Comparison of ENCODE assay signal across 18 cellular contexts in genomic region chr16:55250641-55251550, GRCh38.
"Had no signal": no experiment of that assay in that cellular context is flagged by ENCODE, and none has a peak within 500 bp of the region (broad histone marks: within the 10 kb centered on the region; RNA-seq: fewer than 3 reads in every experiment).

No MANE protein-coding gene starts in this region.

- ATAC-seq: activated CD8-positive, alpha-beta T cell treated with anti-CD3 and anti-CD28 coated beads for 36 hours; activated naive CD8-positive, alpha-beta T cell treated with anti-CD3 and anti-CD28 coated beads, Interleukin-2, amount 50 U/mL, for 24 hours; heart right ventricle; left lobe of liver; lower lobe of right lung; right lobe of liver had no signal

- H3K9me3 ChIP-seq: lower lobe of right lung, right lobe of liver, thyroid gland had no signal

- H3K27me3 ChIP-seq: cardiac muscle cell, right lobe of liver, thyroid gland had no signal

- DNase-seq: activated CD4-positive, alpha-beta T cell treated with anti-CD3 and anti-CD28 coated beads, Interleukin-2, amount 10 ng/mL, durations not matched to agents 7 days and 5 days; activated CD8-positive, alpha-beta T cell treated with anti-CD3 and anti-CD28 coated beads for 36 hours; activated gamma-delta T cell; activated naive CD4-positive, alpha-beta T cell treated with anti-CD3 and anti-CD28 coated beads, Interleukin-2, amount 50 U/mL, for 16 hours; activated naive CD8-positive, alpha-beta T cell treated with anti-CD3 and anti-CD28 coated beads, Interleukin-2, amount 50 U/mL, for 24 hours; effector CD8-positive, alpha-beta T cell; heart right ventricle; kidney; lower lobe of right lung; naive B cell; occipital lobe; right lobe of liver; stimulated activated CD4-positive, alpha-beta T cell treated with anti-CD3 and anti-CD28 coated beads, Interleukin-1b, Interleukin-23, amount 100 ng/mL, for 48 hours; substantia nigra; thyroid gland had no signal

- H3K4me3 ChIP-seq: cardiac muscle cell, heart right ventricle, lower lobe of right lung, right lobe of liver, skin epidermis, thyroid gland had no signal

- H3K27ac ChIP-seq: cardiac muscle cell, heart right ventricle, lower lobe of right lung, right lobe of liver, skin epidermis, thyroid gland had no signal

- H3K4me1 ChIP-seq: heart right ventricle, lower lobe of right lung, right lobe of liver, thyroid gland had no signal

- H3K36me3 ChIP-seq: cardiac muscle cell, heart right ventricle, lower lobe of right lung, right lobe of liver, thyroid gland had no signal
